In the genomic region with DNA sequence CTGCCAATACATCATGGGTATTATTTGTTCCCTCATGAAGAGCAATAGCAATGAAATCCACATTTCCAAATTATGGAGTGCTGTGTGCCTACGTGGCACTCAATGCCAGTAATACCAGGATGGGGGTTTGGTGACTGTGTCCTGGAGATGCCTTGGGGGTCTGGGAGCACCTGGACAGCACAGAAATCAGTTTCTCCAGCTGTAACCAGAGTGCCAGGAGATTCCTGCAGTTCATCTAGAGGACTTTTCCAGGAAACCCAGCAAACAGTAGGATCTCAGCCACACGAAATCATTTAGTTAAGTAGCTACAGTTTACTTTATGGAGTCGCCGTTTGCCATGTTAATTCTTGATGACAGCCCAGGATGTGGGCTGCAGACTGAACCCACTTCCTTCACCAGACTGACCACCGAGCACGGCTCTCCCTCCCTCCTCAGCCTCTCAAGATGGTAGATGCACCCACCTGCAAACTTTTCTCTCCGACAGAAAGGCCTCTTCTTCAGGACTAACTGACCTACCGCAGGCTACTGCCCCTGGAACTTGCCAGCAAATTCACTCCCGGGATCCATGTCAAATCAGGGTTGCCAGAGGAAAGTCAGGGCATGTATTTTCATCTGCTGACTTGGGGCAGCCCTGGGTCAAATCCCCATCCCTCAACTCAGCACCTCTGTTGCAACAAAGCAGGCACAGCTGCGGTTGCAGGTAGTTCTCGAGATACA, we compare ENCODE assay signal across 13 cellular contexts. TPM values are rescaled to one million over a fixed set of nuclear protein-coding genes. Genes with fewer than 3 reads are reported as not detected.
DNase-seq lines count a peak whose midpoint lies in the region; ATAC-seq, FAIRE-seq and TF ChIP-seq lines count a peak whose summit lies in the region.
"Had no signal": no experiment of that assay in that cellular context is flagged by ENCODE, and none has a peak within 500 bp of the region (broad histone marks: within the 10 kb centered on the region; RNA-seq: fewer than 3 reads in every experiment).

No MANE protein-coding gene starts in this region.

- no TSS peak for BruUV-seq in K562 (replicated peaks; lab: Mats Ljungman, UMichigan)

- peak; percentile 89 for ATAC-seq in GM18907 (IDR thresholded peaks at IDR 0.05; ENCODE audit: unreplicated experiment)
- no peak for ATAC-seq in K562
- ATAC-seq in GM21825 (IDR thresholded peaks at IDR 0.05; ENCODE audit: unreplicated experiment): no peak
- ATAC-seq: right cardiac atrium had no signal

- H4K20me1 ChIP-seq in BLaER1 (peaks cover 57% of the 10 kb centered on the region), K562 (replicated peaks; ENCODE audit: control insufficient read depth, insufficient read depth, low read length) (0 out of 2 replicates have a peak, but pooled peaks cover 4% of the 10 kb centered on the region)

- H2AFZ ChIP-seq in K562 (ENCODE audit: low read depth, low read length): no peak overlapping the region

- H3K9me1 ChIP-seq in K562 (ENCODE audit: control insufficient read depth, insufficient read depth, low read length): no peaks in the 10 kb centered on the region

- WGBS in K562 (ENCODE audit: insufficient coverage, low coverage, missing lambda C conversion rate): 80% methylated on average over 8 of the region's 11 CpGs

- H3K4me2 ChIP-seq in BLaER1 (peak overlapping the region; percentile 33), K562 (ENCODE audit: insufficient read depth, low read length) (no peak overlapping the region)

- H3K4me1 ChIP-seq in BLaER1 (peaks cover 25% of the 10 kb centered on the region), K562 (replicated peaks in 1 of 2; ENCODE audit: control insufficient read depth in 2 of 2, insufficient read depth in 2 of 2, low read length in 2 of 2) (no peaks in the 10 kb centered on the region; a peak in 1 of 5 replicates), uterus (no peaks in the 10 kb centered on the region)
- H3K4me1 ChIP-seq: BE2C, esophagus squamous epithelium, tibial nerve had no signal

- TF ChIP-seq CTCF in K562 (IDR thresholded peaks at IDR 0.05 in 2 of 3, conservative IDR thresholded peaks at IDR 0.05 in 1 of 3; ENCODE audit: insufficient read depth in 2 of 3, low read depth in 1 of 3, low read length in 3 of 3) (no peak), uterus (IDR thresholded peaks at IDR 0.05) (no peak)

- H3K27ac ChIP-seq in BLaER1: no peak overlapping the region
- no peak overlapping the region for H3K27ac ChIP-seq in K562 (ENCODE audit: extremely low read depth, low read depth, low read length)
- no peak overlapping the region for H3K27ac ChIP-seq in uterus
- H3K27ac ChIP-seq: esophagus squamous epithelium, tibial nerve had no signal

- no peak for TF ChIP-seq POLR2A in K562 (conservative IDR thresholded peaks at IDR 0.05)
- TF ChIP-seq POLR2A in uterus (IDR thresholded peaks at IDR 0.05): no peak

- no peak for FAIRE-seq in K562 (lab: Jason Lieb, UNC)

- H3K27me3 ChIP-seq in BLaER1 (no peaks in the 10 kb centered on the region), K562 (ENCODE audit: control insufficient read depth in 2 of 2, insufficient read depth in 2 of 2, low read length in 2 of 2) (no peaks in the 10 kb centered on the region), uterus (no peaks in the 10 kb centered on the region)
- H3K27me3 ChIP-seq: BE2C, esophagus squamous epithelium, tibial nerve had no signal

- intact Hi-C loops in K562 (cut with micrococcal nuclease): no loop called here
- intact Hi-C loops in uterus (cut with DNase I; ENCODE audit: low total_unique reads): no loop called here

- H3K4me3 ChIP-seq in BLaER1 (no peak overlapping the region), K562 (no peak overlapping the region), uterus (no peak overlapping the region)
- H3K4me3 ChIP-seq: tibial nerve had no signal

- no peaks in the 10 kb centered on the region for H3K79me2 ChIP-seq in K562 (ENCODE audit: control insufficient read depth, insufficient read depth, low read length)

- POLR2A ChIA-PET in K562 (lab: Yijun Ruan, JAX): interaction anchor here (1.0 kb wide), 1 partner anchor 8 kb away, joined by 3 read pairs; no protein-coding TSS in a partner anchor

- no peak for TF ChIP-seq EP300 in K562 (IDR thresholded peaks at IDR 0.05; ENCODE audit: low read length)

- peaks cover 58% of the 10 kb centered on the region for H3K36me3 ChIP-seq in BLaER1
- H3K36me3 ChIP-seq in K562 (ENCODE audit: control insufficient read depth, insufficient read depth, low read length): peaks cover 40% of the 10 kb centered on the region; the same call in 2 of the 3 replicates
- H3K36me3 ChIP-seq in uterus: no peaks in the 10 kb centered on the region
- H3K36me3 ChIP-seq: tibial nerve had no signal

- DNase-seq in KBM-7 (peak; percentile 7), K562 (ENCODE audit: extremely low read depth in 1 of 4, low spot score in 3 of 4) (no peak), NCI-H1436 (lab: John Stamatoyannopoulos, UW) (no peak), uterus (no peak), nucleus accumbens (lab: John Stamatoyannopoulos, UW) (no peak)
- DNase-seq: BE2C, esophagus squamous epithelium, NCI-H187, right cardiac atrium had no signal

- H3K9ac ChIP-seq in BLaER1: no peak overlapping the region
- no peak overlapping the region for H3K9ac ChIP-seq in K562 (ENCODE audit: insufficient read depth in 1 of 2, low read depth in 2 of 2, low read length in 2 of 2)

- in situ Hi-C loops in KBM-7 (cut with MboI; ENCODE audit: low pct_unique_long_range_greater_than_20kb, low sequenced_read_pairs) (no loop called here), K562 (cut with MboI) (no loop called here)

- TF ChIP-seq RAD21 in K562 (CRISPR knock-in tag; conservative IDR thresholded peaks at IDR 0.05 in 1 of 2, IDR thresholded peaks at IDR 0.05 in 1 of 2): no peak

- CTCF ChIA-PET in K562 (lab: Yijun Ruan, JAX; ENCODE audit: low intra/inter-chr PET ratio): no interaction called here

- no peaks in the 10 kb centered on the region for H3K9me3 ChIP-seq in BLaER1
- H3K9me3 ChIP-seq in K562 (replicated peaks; ENCODE audit: control insufficient read depth, insufficient read depth, low read depth, low read length): no peaks in the 10 kb centered on the region
- no peaks in the 10 kb centered on the region for H3K9me3 ChIP-seq in uterus
- H3K9me3 ChIP-seq: BE2C, esophagus squamous epithelium, tibial nerve had no signal

TF ChIP-seq in K562, 482 proteins besides CTCF, POLR2A, EP300 and RAD21:
- TF ChIP-seq POLR2AphosphoS2 (IDR thresholded peaks at IDR 0.05; ENCODE audit: low read length) (peak; percentile 17; the same call in 1 of the 2 replicates), NCOA2 (IDR thresholded peaks at IDR 0.05; ENCODE audit: partially characterized antibody in 2 of 2) (no peak)

RNA-seq across cellular contexts. Expression of a gene that starts 30.3 kb away (rescaled TPM):
- 24.9 and 92.8 TPM in 2 replicates for total RNA-seq in K562 (2011; cell fraction: chromatin; rRNA removed; ENCODE audit: low replicate concordance)
- 19.3 and 20.3 TPM in 2 replicates for total RNA-seq in K562 (2011; cell fraction: nucleolus; rRNA removed)
- total RNA-seq in K562 (2011; cell fraction: nucleoplasm; rRNA removed): 35.3 and 47.5 TPM in 2 replicates
- total RNA-seq in K562 (2014; rRNA removed): 48.5 and 58.1 TPM in 2 replicates
- 32.4 and 36.9 TPM in 2 replicates for total RNA-seq in K562 (2014; rRNA removed; fragmentation: Illumina TruSeq; extraction: Trizol)
- 36.0 and 38.3 TPM in 2 replicates for total RNA-seq in K562 (2015; rRNA removed; fragmentation: Illumina TruSeq; extraction: Trizol)
- total RNA-seq in K562 (2021): 73.7 and 86.5 TPM in 2 replicates
- polyA plus RNA-seq in K562 (2011; rRNA removed): 15.8 and 20.1 TPM in 2 replicates
- 11.0 and 15.0 TPM in 2 replicates for polyA plus RNA-seq in K562 (2011; cell fraction: cytosol; rRNA removed)
- 56.2 and 78.0 TPM in 2 replicates for polyA plus RNA-seq in K562 (2011; cell fraction: nucleus; rRNA removed)
- polyA plus RNA-seq in K562 (2012): 27.1 and 32.6 TPM in 2 replicates
- polyA plus RNA-seq in K562 (2014; fragmentation: Illumina TruSeq; extraction: Trizol): 60.8 and 74.7 TPM in 2 replicates
- 10 to 100 TPM; 11.8 to 17.2 TPM for polyA plus RNA-seq in K562 (2014; fragmentation: Nextera tagmentation; extraction: Ambion mirVana)
- polyA plus RNA-seq in K562 (2014; rRNA removed): 23.9 and 37.5 TPM in 2 replicates
- polyA minus RNA-seq in K562 (2011; rRNA and poly(A)+ RNA removed): 49.7 and 50.9 TPM in 2 replicates
- 43.6 and 54.4 TPM in 2 replicates for polyA minus RNA-seq in K562 (2011; cell fraction: cytosol; rRNA and poly(A)+ RNA removed)
- 33.1 and 63.5 TPM in 2 replicates for polyA minus RNA-seq in K562 (2011; cell fraction: nucleus; rRNA and poly(A)+ RNA removed)
- 10 to 100 TPM in 1 of 4 donors, under 1 TPM in 3; under 0.01 to 16.9 (median 0.56) TPM for total RNA-seq in uterus
